ENCODE assay signal across 8 cellular contexts in the genomic region with DNA sequence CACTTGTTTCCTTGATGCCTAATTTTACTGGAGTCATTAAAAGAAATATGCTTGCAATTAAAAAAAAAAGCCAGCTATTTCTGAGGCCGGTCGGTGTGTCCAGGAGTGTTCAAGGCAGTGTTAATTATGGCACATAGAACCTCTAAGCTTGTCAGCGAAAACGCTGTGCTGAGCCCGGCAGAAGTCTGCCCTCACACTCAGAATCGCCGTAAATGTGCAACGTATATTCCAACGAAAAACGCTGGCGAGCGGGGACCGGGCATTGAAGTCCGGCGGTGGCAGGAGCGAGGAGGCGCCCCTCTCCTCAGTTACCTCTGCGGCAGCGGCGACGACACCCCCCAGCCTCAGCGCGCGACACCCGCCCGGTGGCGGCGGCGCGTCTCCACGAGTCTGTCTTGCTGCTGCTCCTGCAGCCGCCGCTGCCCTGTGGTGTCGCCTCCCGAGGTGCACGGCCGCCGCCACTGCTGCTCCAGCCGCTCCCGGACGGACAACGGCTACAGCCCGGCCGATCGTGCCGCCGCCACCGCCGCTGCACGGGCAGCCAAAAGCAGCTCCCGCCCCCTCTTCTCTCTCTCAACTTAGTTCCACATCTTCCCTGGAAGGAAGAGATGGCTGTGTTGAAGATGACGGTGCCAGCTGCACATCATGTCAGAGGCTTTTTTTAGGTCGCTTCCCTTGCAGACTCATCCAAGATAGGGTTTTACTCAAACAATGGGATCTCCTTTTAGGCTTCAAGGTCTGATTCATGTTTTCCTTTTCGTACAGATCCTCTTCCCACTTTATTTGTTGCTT. TPM values are rescaled to one million over a fixed set of nuclear protein-coding genes. Genes with fewer than 3 reads are reported as not detected.
A peak's percentile ranks its signal among the peaks of the same experiment; 100 is the strongest.
DNase-seq lines count a peak whose midpoint lies in the region; ATAC-seq and TF ChIP-seq lines count a peak whose summit lies in the region.

No MANE protein-coding gene starts in this region.

- H3K4me2 ChIP-seq in hepatocyte: peak overlapping the region; percentile 93

- H2AFZ ChIP-seq in hepatocyte: no peak overlapping the region

- peaks cover 13% of the 10 kb centered on the region for H3K4me1 ChIP-seq in hepatocyte (ENCODE audit: insufficient read depth)

- H3K27me3 ChIP-seq in hepatocyte: peaks cover 37% of the 10 kb centered on the region

- H3K9me2 ChIP-seq in hepatocyte (replicated peaks; ENCODE audit: insufficient read depth): no peaks in the 10 kb centered on the region

- ATAC-seq in HG03342 (IDR thresholded peaks at IDR 0.05; ENCODE audit: unreplicated experiment): no peak
- ATAC-seq in GM18868 (IDR thresholded peaks at IDR 0.05; ENCODE audit: unreplicated experiment): no peak
- no peak for ATAC-seq in GM21528 (IDR thresholded peaks at IDR 0.05; ENCODE audit: low FRiP score, unreplicated experiment)

- DNase-seq in EL (peak; percentile 39), amygdala (lab: John Stamatoyannopoulos, UW) (peak in 43 of 56 donors; percentile 18 to 73 (median 45)), hepatocyte (ENCODE audit: low spot score) (peak; percentile 61), putamen (ENCODE audit: low spot score) (peak; percentile 71), NCI-H2029 treated with DMSO at 0.1 percent for 48 hours (lab: John Stamatoyannopoulos, UW) (no peak)

- H3K4me3 ChIP-seq in hepatocyte: peak overlapping the region; percentile 3

- TF ChIP-seq CTCF in hepatocyte (IDR thresholded peaks at IDR 0.05; ENCODE audit: poor library complexity): no peak

- H3K27ac ChIP-seq in hepatocyte: no peak overlapping the region

- WGBS in hepatocyte (ENCODE audit: low lambda C conversion rate, missing lambda C conversion rate): 9% methylated on average over 53 of the region's 54 CpGs

- no peaks in the 10 kb centered on the region for H3K79me2 ChIP-seq in hepatocyte

- H4K20me1 ChIP-seq in hepatocyte (ENCODE audit: insufficient read depth, poor library complexity, severe bottlenecking): peaks cover 4% of the 10 kb centered on the region

- H3K36me3 ChIP-seq in hepatocyte (replicated peaks; ENCODE audit: insufficient read depth, low read depth): no peaks in the 10 kb centered on the region

- H3K9me3 ChIP-seq in hepatocyte (ENCODE audit: low read depth): no peaks in the 10 kb centered on the region

RNA-seq across cellular contexts. Expression of a gene that starts 56.0 kb away (rescaled TPM):
- total RNA-seq in hepatocyte: 23.6 and 25.6 TPM in 2 replicates
- polyA plus RNA-seq in hepatocyte: 20.3 and 24.7 TPM in 2 replicates
